ENCODE assay signal across 9 cellular contexts in genomic region chr2:47172156-47172921, GRCh38. TPM values are rescaled to one million over a fixed set of nuclear protein-coding genes. Genes with fewer than 3 reads are reported as not detected.
DNase-seq lines count a peak whose midpoint lies in the region; ATAC-seq and TF ChIP-seq lines count a peak whose summit lies in the region.
"Had no signal": no experiment of that assay in that cellular context is flagged by ENCODE, and none has a peak within 500 bp of the region (broad histone marks: within the 10 kb centered on the region; RNA-seq: fewer than 3 reads in every experiment).

No MANE protein-coding gene starts in this region.

- H3K4me3 ChIP-seq in OCI-LY1 (ENCODE audit: low read depth, low read length, poor library complexity, severe bottlenecking) = peak overlapping the region; percentile 96
- H3K4me3 ChIP-seq in prostate gland = no peak overlapping the region

- 24% methylated on average over 9 of the region's 9 CpGs for WGBS in prostate gland

- 0 out of 2 replicates have a peak, but pooled peaks cover 5% of the 10 kb centered on the region for H4K20me1 ChIP-seq in OCI-LY1 (ENCODE audit: insufficient read depth, low read length)

- no peaks in the 10 kb centered on the region for H3K9me2 ChIP-seq in OCI-LY1 (ENCODE audit: low read depth, low read length)

- H3K27ac Mint-ChIP-seq in effector memory CD8-positive, alpha-beta T cell = peak overlapping the region; percentile 46 to 99

- peak overlapping the region; percentile 99 to 100 for H3K4me3 Mint-ChIP-seq in effector memory CD8-positive, alpha-beta T cell

- no peaks in the 10 kb centered on the region for H3K9me3 Mint-ChIP-seq in effector memory CD8-positive, alpha-beta T cell

- H3K4me2 ChIP-seq in OCI-LY1 (ENCODE audit: low read length) = peak overlapping the region; percentile 84

- no peaks in the 10 kb centered on the region for H3K9me3 ChIP-seq in OCI-LY1 (ENCODE audit: low read length)
- H3K9me3 ChIP-seq in prostate gland = no peaks in the 10 kb centered on the region

- peaks cover 38 to 75% of the 10 kb centered on the region in 2 donors for H3K4me1 Mint-ChIP-seq in effector memory CD8-positive, alpha-beta T cell (ENCODE audit: low read depth in 2 of 2)

- H2AFZ ChIP-seq in OCI-LY1 (ENCODE audit: low read length) = no peak overlapping the region

- H3K36me3 Mint-ChIP-seq in effector memory CD8-positive, alpha-beta T cell (ENCODE audit: insufficient read depth) = peaks cover 77% of the 10 kb centered on the region

- TF ChIP-seq CTCF in OCI-LY1 (IDR thresholded peaks at IDR 0.05; ENCODE audit: low read length) (no peak), prostate gland (IDR thresholded peaks at IDR 0.05) (no peak)

- peak; percentile 65 for DNase-seq in ELR (ENCODE audit: low read depth)
- DNase-seq in effector memory CD8-positive, alpha-beta T cell = no peak
- DNase-seq in prostate gland (ENCODE audit: low spot score) = no peak
- no peak for DNase-seq in NCI-H69 (lab: John Stamatoyannopoulos, UW)
- no peak for DNase-seq in NCI-H2081 treated with DMSO at 0.1 percent for 48 hours (lab: John Stamatoyannopoulos, UW)
- DNase-seq: SHP77 treated with DMSO at 0.1 percent for 48 hours had no signal

- H3K79me2 ChIP-seq in OCI-LY1 (ENCODE audit: insufficient read depth, low read length) = peaks cover 86% of the 10 kb centered on the region

- H3K27ac ChIP-seq in OCI-LY1 (ENCODE audit: low read depth, low read length, poor library complexity, severe bottlenecking) (no peak overlapping the region), prostate gland (peak overlapping the region; percentile 15 to 92)

- peaks cover 79% of the 10 kb centered on the region for H3K36me3 ChIP-seq in OCI-LY1 (ENCODE audit: insufficient read depth, low read length)
- H3K36me3 ChIP-seq in prostate gland = no peaks in the 10 kb centered on the region

- no peak for ATAC-seq in effector memory CD8-positive, alpha-beta T cell (replicated peaks)
- ATAC-seq in HG03280 (IDR thresholded peaks at IDR 0.05; ENCODE audit: unreplicated experiment) = no peak
- ATAC-seq in HG02642 (IDR thresholded peaks at IDR 0.05; ENCODE audit: poor library complexity, unreplicated experiment) = no peak

- no peak for TF ChIP-seq POLR2A in prostate gland (IDR thresholded peaks at IDR 0.05)

- H3K4me1 ChIP-seq in OCI-LY1 (ENCODE audit: insufficient read depth, low read length, severe bottlenecking) (peaks cover 53% of the 10 kb centered on the region), prostate gland (replicated peaks) (peaks cover 14% of the 10 kb centered on the region)

- intact Hi-C loops in prostate gland (cut with DNase I) = loop anchor here (5.0 kb wide), 1 partner anchor 100 kb away; no protein-coding TSS in a partner anchor

- no peak overlapping the region for H3K9ac ChIP-seq in OCI-LY1 (ENCODE audit: low read length)

- H3K27me3 ChIP-seq in OCI-LY1 (ENCODE audit: insufficient read depth, low read length) (no peaks in the 10 kb centered on the region), prostate gland (replicated peaks; ENCODE audit: insufficient read depth) (no peaks in the 10 kb centered on the region)

- no peaks in the 10 kb centered on the region for H3F3A ChIP-seq in OCI-LY1 (ENCODE audit: insufficient read depth, low read length)

- peaks cover 0 to 9% of the 10 kb centered on the region in 2 donors for H3K27me3 Mint-ChIP-seq in effector memory CD8-positive, alpha-beta T cell

RNA-seq across cellular contexts. Expression of gene CALM2, which starts 4.0 kb away (rescaled TPM):
- 100 to 1,000 TPM; 391 to 511 TPM for total RNA-seq in prostate gland

RNA-seq across cellular contexts. Expression of gene STPG4, which starts 17.2 kb away (rescaled TPM):
- 1 to 10 TPM in 1 of 2 donors, not detected in 1; 1.4 TPM for total RNA-seq in prostate gland
